ENCODE assay signal across 8 cellular contexts in genomic region chr10:100267237-100268104, GRCh38. TPM values are rescaled to one million over a fixed set of nuclear protein-coding genes. Genes with fewer than 3 reads are reported as not detected.
DNase-seq lines count a peak whose midpoint lies in the region; ATAC-seq, FAIRE-seq and TF ChIP-seq lines count a peak whose summit lies in the region.

CWF19L1 (minus strand) TSS chr10:100267638; CDS start chr10:100267593, 45 bp downstream.

- H3K4me1 ChIP-seq in OCI-LY1 (ENCODE audit: insufficient read depth, low read length, severe bottlenecking) = peaks cover 16% of the 10 kb centered on the region
- no peaks in the 10 kb centered on the region for H3K4me1 ChIP-seq in endothelial cell of umbilical vein (ENCODE audit: control insufficient read depth, extremely low read depth, insufficient read depth, low read length)

- BruUV-seq in endothelial cell of umbilical vein (replicated peaks; lab: Mats Ljungman, UMichigan) = TSS peak; percentile 80

- H3K27me3 ChIP-seq in OCI-LY1 (ENCODE audit: insufficient read depth, low read length) = no peaks in the 10 kb centered on the region
- H3K27me3 ChIP-seq in endothelial cell of umbilical vein (ENCODE audit: control insufficient read depth in 2 of 2, insufficient read depth in 2 of 2, low read length in 2 of 2) = no peaks in the 10 kb centered on the region

- H3K9me2 ChIP-seq in OCI-LY1 (ENCODE audit: low read depth, low read length) = no peaks in the 10 kb centered on the region

- CTCF ChIA-PET in endothelial cell of umbilical vein (lab: Charles Lee) = no interaction called here

- H2AFZ ChIP-seq in OCI-LY1 (ENCODE audit: low read length) (no peak within 1 kb of the TSS), endothelial cell of umbilical vein (ENCODE audit: low read depth, low read length) (peak within 1 kb of the TSS; percentile 83)

- H3K27ac ChIP-seq in C4-2B (peak within 1 kb of the TSS; percentile 76), OCI-LY1 (ENCODE audit: low read depth, low read length, poor library complexity, severe bottlenecking) (no peak within 1 kb of the TSS), endothelial cell of umbilical vein (ENCODE audit: insufficient read depth, low read depth, low read length) (peak within 1 kb of the TSS; percentile 71)

- dilution Hi-C loops in endothelial cell of umbilical vein (cut with MboI; ENCODE audit: extremely low pct_ligation_motif_present, low sequenced_read_pairs) = no loop called here

- peak; percentile 60 for ATAC-seq in GM19397 (IDR thresholded peaks at IDR 0.05; ENCODE audit: unreplicated experiment)

- no peak for TF ChIP-seq POLR2A in endothelial cell of umbilical vein (IDR thresholded peaks at IDR 0.05; ENCODE audit: low read depth, low read length)

- H3F3A ChIP-seq in OCI-LY1 (ENCODE audit: insufficient read depth, low read length) = no peaks in the 10 kb centered on the region

- H3K36me3 ChIP-seq in OCI-LY1 (ENCODE audit: insufficient read depth, low read length) (no peaks in the 10 kb centered on the region), endothelial cell of umbilical vein (ENCODE audit: control insufficient read depth in 2 of 2, extremely low read depth in 1 of 2, insufficient read depth in 2 of 2, low read length in 2 of 2) (no peaks in the 10 kb centered on the region)

- H3K9ac ChIP-seq in OCI-LY1 (ENCODE audit: low read length) (peak within 1 kb of the TSS; percentile 93), endothelial cell of umbilical vein (replicated peaks; ENCODE audit: extremely low read depth, insufficient read depth, low read length) (peak within 1 kb of the TSS; percentile 94)

- H4K20me1 ChIP-seq in OCI-LY1 (ENCODE audit: insufficient read depth, low read length) (no peaks in the 10 kb centered on the region), endothelial cell of umbilical vein (replicated peaks; ENCODE audit: control insufficient read depth, extremely low read depth, insufficient read depth, low read length) (no peaks in the 10 kb centered on the region)

- DNase-seq in HUDEP-2 (lab: John Stamatoyannopoulos, UW; ENCODE audit: unreplicated experiment in 76 of 76) (peak in 74 of 76 experiments; percentile 16 to 82 (median 64)), endothelial cell of umbilical vein (ENCODE audit: low read depth, low spot score) (peak; percentile 89), midbrain (lab: John Stamatoyannopoulos, UW) (peak; percentile 82)
- DNase-seq in activated CD8-positive, alpha-beta memory T cell treated with anti-CD3 and anti-CD28 coated beads, Interleukin-2, amount 50 U/mL, for 48 hours = peak; percentile 86
- peak; percentile 48 to 57 for DNase-seq in stimulated activated CD8-positive, alpha-beta memory T cell treated with anti-CD3 and anti-CD28 coated beads, Interleukin-15, amount 100 ng/mL, for 48 hours (ENCODE audit: low read depth in 2 of 2)

- TF ChIP-seq CTCF in C4-2B (conservative IDR thresholded peaks at IDR 0.05) (no peak), OCI-LY1 (IDR thresholded peaks at IDR 0.05; ENCODE audit: low read length) (no peak), endothelial cell of umbilical vein (IDR thresholded peaks at IDR 0.05; ENCODE audit: extremely low read depth in 1 of 2, insufficient read depth in 1 of 2, low read depth in 1 of 2, low read length in 2 of 2) (no peak)

- peak; percentile 95 for FAIRE-seq in endothelial cell of umbilical vein (lab: Jason Lieb, UNC)

- no peaks in the 10 kb centered on the region for H3K9me1 ChIP-seq in endothelial cell of umbilical vein (replicated peaks; ENCODE audit: control insufficient read depth, extremely low read depth, insufficient read depth, low read length)

- intact Hi-C loops in endothelial cell of umbilical vein (cut with micrococcal nuclease) = loop anchor here (2.0 kb wide), 1 partner anchor 19 kb away; the partner anchor contains the start of gene BLOC1S2

- H3K4me3 ChIP-seq in OCI-LY1 (ENCODE audit: low read depth, low read length, poor library complexity, severe bottlenecking) = peak within 1 kb of the TSS; percentile 99
- peak within 1 kb of the TSS; percentile 51 to 95 (median 87) for H3K4me3 ChIP-seq in endothelial cell of umbilical vein (replicated peaks in 1 of 3; ENCODE audit: insufficient read depth in 1 of 3, low read depth in 1 of 3, low read length in 3 of 3)

- no peaks in the 10 kb centered on the region for H3K79me2 ChIP-seq in OCI-LY1 (ENCODE audit: insufficient read depth, low read length)
- H3K79me2 ChIP-seq in endothelial cell of umbilical vein (ENCODE audit: control insufficient read depth, insufficient read depth, low read length) = peaks cover 20% of the 10 kb centered on the region

- H3K9me3 ChIP-seq in OCI-LY1 (ENCODE audit: low read length) = no peaks in the 10 kb centered on the region
- H3K9me3 ChIP-seq in endothelial cell of umbilical vein (replicated peaks; ENCODE audit: control insufficient read depth, insufficient read depth, low read length) = no peaks in the 10 kb centered on the region

- POLR2A ChIA-PET in endothelial cell of umbilical vein (lab: Charles Lee) = no interaction called here

- H3K4me2 ChIP-seq in OCI-LY1 (ENCODE audit: low read length) (peak within 1 kb of the TSS; percentile 82), endothelial cell of umbilical vein (ENCODE audit: insufficient read depth, low read length) (peak within 1 kb of the TSS; percentile 90)

TF ChIP-seq in endothelial cell of umbilical vein, 7 proteins besides CTCF, POLR2A, EP300 and RAD21:
- peak; percentile 70 for TF ChIP-seq POLR2AphosphoS5 (IDR thresholded peaks at IDR 0.05; ENCODE audit: insufficient read depth, low read depth, low read length)
- no peak for TF ChIP-seq FOS (IDR thresholded peaks at IDR 0.05; ENCODE audit: borderline replicate concordance, insufficient read depth, low read length)
- no peak for TF ChIP-seq MYC (IDR thresholded peaks at IDR 0.05; ENCODE audit: low read depth, low read length)
- no peak for TF ChIP-seq EZH2 (IDR thresholded peaks at IDR 0.05; ENCODE audit: borderline replicate concordance, low read depth, low read length, severe bottlenecking)
- no peak for TF ChIP-seq GATA2 (IDR thresholded peaks at IDR 0.05; ENCODE audit: insufficient read depth, insufficient read length, low read depth, low read length)
- TF ChIP-seq JUN (IDR thresholded peaks at IDR 0.05; ENCODE audit: borderline replicate concordance, insufficient read depth, insufficient read length, low read depth) = no peak
- no peak for TF ChIP-seq MAX (IDR thresholded peaks at IDR 0.05; ENCODE audit: insufficient read depth, insufficient read length)

RNA-seq across cellular contexts. Expression of gene CWF19L1, which starts in this region (rescaled TPM):
- 29.9 and 30.3 TPM in 2 replicates for total RNA-seq in endothelial cell of umbilical vein
- polyA plus RNA-seq in endothelial cell of umbilical vein = 11.1 and 11.5 TPM in 2 replicates
- polyA plus RNA-seq in endothelial cell of umbilical vein (2011; cell fraction: cytosol; rRNA removed) = 12.7 and 15.3 TPM in 2 replicates
- polyA plus RNA-seq in endothelial cell of umbilical vein (2011; cell fraction: nucleus; rRNA removed) = 28.3 and 30.1 TPM in 2 replicates
- 18.8 and 29.6 TPM in 2 replicates for polyA plus RNA-seq in endothelial cell of umbilical vein (2012)
- 16.5 and 23.3 TPM in 2 replicates for polyA minus RNA-seq in endothelial cell of umbilical vein
- 20.7 TPM for polyA minus RNA-seq in endothelial cell of umbilical vein (2011; cell fraction: cytosol; rRNA and poly(A)+ RNA removed)
- 10.9 and 20.9 TPM in 2 replicates for polyA minus RNA-seq in endothelial cell of umbilical vein (2011; cell fraction: nucleus; rRNA and poly(A)+ RNA removed)
